ENCODE assay signal across 25 cellular contexts in the genomic region with DNA sequence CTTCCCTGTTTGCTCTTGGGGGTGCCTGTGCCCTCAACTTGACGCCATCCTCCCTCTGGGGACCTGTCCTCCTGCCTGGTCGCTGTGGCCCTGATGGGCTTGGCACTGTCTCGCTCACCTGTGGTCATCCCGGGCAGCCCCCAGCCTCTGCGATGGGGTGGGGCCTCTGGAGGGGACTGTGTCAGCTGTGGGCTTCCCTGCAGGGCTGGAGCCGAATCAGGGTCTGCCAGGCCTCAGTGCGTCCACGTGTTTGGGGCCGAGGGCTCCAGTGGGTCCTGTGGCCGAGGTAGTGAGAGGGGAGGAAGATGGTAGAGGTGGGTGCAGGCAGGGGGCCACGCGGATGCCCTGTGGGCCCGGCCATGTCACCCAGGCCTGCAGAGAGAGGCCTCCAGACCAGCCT. TPM values are rescaled to one million over a fixed set of nuclear protein-coding genes. Genes with fewer than 3 reads are reported as not detected.
"Had no signal": no experiment of that assay in that cellular context is flagged by ENCODE, and none has a peak within 500 bp of the region (broad histone marks: within the 10 kb centered on the region; RNA-seq: fewer than 3 reads in every experiment).

No MANE protein-coding gene starts in this region.

- H3K27ac ChIP-seq: ascending aorta, cardiac muscle cell, SJSA1 had no signal

- DNase-seq: activated CD4-positive, alpha-beta T cell treated with anti-CD3 and anti-CD28 coated beads, Interleukin-2, amount 10 ng/mL, durations not matched to agents 24 days and 14 days; activated CD4-positive, alpha-beta T cell treated with anti-CD3 and anti-CD28 coated beads, Interleukin-2, amount 50 U/mL, for 4 hours; activated CD8-positive, alpha-beta T cell treated with anti-CD3 and anti-CD28 coated beads for 36 hours; activated gamma-delta T cell; activated naive CD4-positive, alpha-beta T cell treated with Interleukin-2 at 50 U/mL for 16 hours; activated naive CD8-positive, alpha-beta T cell treated with anti-CD3 and anti-CD28 coated beads, Interleukin-2, amount 10 ng/mL, durations not matched to agents 7 days and 5 days; activated T-cell treated with anti-CD3 and anti-CD28 coated beads, Interleukin-2, amount 50 U/mL, for 1 hour; amygdala; Kasumi-1; MG63; NCI-H1048; NCI-H1436 treated with DMSO at 0.1 percent for 48 hours; NCI-H1694 treated with DMSO at 0.1 percent for 48 hours; NCI-H2029; NCI-H345; NCI-H524 treated with DMSO at 0.1 percent for 48 hours; SHP77 treated with DMSO at 0.1 percent for 48 hours; SK-N-SH had no signal

- H3K27me3 ChIP-seq: ascending aorta, cardiac muscle cell, MG63, SJSA1 had no signal

- H3K9ac ChIP-seq: SK-N-SH had no signal

- H3K4me2 ChIP-seq: SK-N-SH had no signal

- ATAC-seq: activated CD8-positive, alpha-beta T cell treated with anti-CD3 and anti-CD28 coated beads for 36 hours had no signal

- H3K9me3 ChIP-seq: ascending aorta, MG63, SJSA1, SK-N-SH had no signal

- H3K4me3 ChIP-seq: ascending aorta, cardiac muscle cell, MG63, SJSA1 had no signal

- H3K36me3 ChIP-seq: cardiac muscle cell had no signal

- H3K4me1 ChIP-seq: ascending aorta, SJSA1 had no signal

- FAIRE-seq: TTC549 had no signal

RNA-seq across cellular contexts. Expression of a gene that starts 11.0 kb away (rescaled TPM):
- total RNA-seq: ascending aorta had no signal

RNA-seq across cellular contexts. Expression of a gene that starts 17.6 kb away (rescaled TPM):
- total RNA-seq: activated CD4-positive, alpha-beta T cell treated with anti-CD3 and anti-CD28 coated beads, Interleukin-2, amount 10 ng/mL, durations not matched to agents 24 days and 14 days; activated CD8-positive, alpha-beta memory T cell treated with anti-CD3 and anti-CD28 coated beads for 36 hours; activated CD8-positive, alpha-beta T cell treated with anti-CD3 and anti-CD28 coated beads for 36 hours; activated naive CD8-positive, alpha-beta T cell treated with anti-CD3 and anti-CD28 coated beads, Interleukin-2, amount 10 ng/mL, durations not matched to agents 7 days and 5 days; activated T-helper 2 cell treated with anti-CD3 and anti-CD28 coated beads, Interferon-gamma antibody, Interleukin-2, Interleukin-4, amounts not matched to agents 10 μg/mL and 5 μg/mL and 100 μg/mL, durations not matched to agents 14 hours and 24 hours and 36 hours; ascending aorta; RPMI7951; SJSA1 had no signal
- polyA plus RNA-seq: cardiac muscle cell, SK-N-SH had no signal
